ENCODE assay signal across 2 cellular contexts in the genomic region with DNA sequence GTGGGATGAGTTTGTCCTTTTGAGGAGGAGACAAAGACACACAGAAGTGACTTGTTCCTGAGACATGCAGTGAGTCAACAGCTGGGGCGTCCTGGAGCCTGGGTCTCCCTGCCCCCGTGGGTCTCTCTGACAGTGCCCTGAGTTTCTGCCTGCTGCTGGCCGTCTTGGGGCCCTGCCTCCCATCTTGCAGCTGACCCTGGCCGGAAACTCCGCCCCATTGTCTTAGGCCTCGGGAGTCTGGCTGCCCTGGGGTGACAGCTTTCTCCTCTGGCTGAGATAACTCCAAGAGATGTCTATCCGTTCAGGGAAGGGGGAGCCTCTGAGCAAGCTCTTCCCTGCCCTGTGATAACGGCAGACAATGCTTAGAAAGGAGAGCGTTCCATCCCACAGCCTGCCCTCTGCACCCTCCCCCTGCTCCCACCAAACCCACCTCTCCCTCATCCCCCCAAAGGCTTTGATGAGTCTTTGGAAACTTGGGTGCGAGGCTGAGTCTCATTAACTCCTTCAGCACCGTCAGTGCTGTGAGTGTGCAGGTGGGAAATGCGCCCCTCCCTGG.
TF ChIP-seq lines count a peak whose summit lies in the region.

No MANE protein-coding gene starts in this region.

TF ChIP-seq in H1, 55 proteins besides CTCF, POLR2A, EP300 and RAD21:
- TF ChIP-seq SIN3A (conservative IDR thresholded peaks at IDR 0.05 in 1 of 2, IDR thresholded peaks at IDR 0.05 in 1 of 2; ENCODE audit: low read depth in 1 of 2, low read length in 2 of 2) (peak; percentile 56 to 76; a peak in 1 of 4 replicates), CHD2 (IDR thresholded peaks at IDR 0.05; ENCODE audit: low read length) (no peak), SUZ12 (IDR thresholded peaks at IDR 0.05; ENCODE audit: low read length) (no peak), EGR1 (IDR thresholded peaks at IDR 0.05; ENCODE audit: borderline replicate concordance, low read depth, low read length) (no peak), POU5F1 (IDR thresholded peaks at IDR 0.05; ENCODE audit: low read depth, low read length) (no peak), TBP (IDR thresholded peaks at IDR 0.05; ENCODE audit: low read depth, low read length) (no peak), YY1 (IDR thresholded peaks at IDR 0.05; ENCODE audit: low read depth, low read length) (0 out of 2 replicates have a peak, but pooled peaks have one; percentile 21), HDAC2 (IDR thresholded peaks at IDR 0.05; ENCODE audit: borderline replicate concordance in 1 of 2, low read depth in 2 of 2, low read length in 2 of 2) (peak in 1 of 2 experiments; percentile 48; a peak in 1 of 4 replicates), KDM1A (IDR thresholded peaks at IDR 0.05; ENCODE audit: borderline replicate concordance, low read length) (peak; percentile 74), CTBP2 (IDR thresholded peaks at IDR 0.05; ENCODE audit: borderline replicate concordance, insufficient read depth, insufficient read length, low read length) (peak; percentile 41), TAF1 (IDR thresholded peaks at IDR 0.05; ENCODE audit: low read depth, low read length) (0 out of 2 replicates have a peak, but pooled peaks have one; percentile 43), NANOG (IDR thresholded peaks at IDR 0.05; ENCODE audit: insufficient read depth, low read depth, low read length, poor library complexity, severe bottlenecking) (no peak), SP1 (IDR thresholded peaks at IDR 0.05; ENCODE audit: low read depth, low read length) (0 out of 2 replicates have a peak, but pooled peaks have one; percentile 13), GTF2F1 (IDR thresholded peaks at IDR 0.05; ENCODE audit: borderline replicate concordance, low read depth, low read length) (no peak)
- TF ChIP-seq, protein P1, sequence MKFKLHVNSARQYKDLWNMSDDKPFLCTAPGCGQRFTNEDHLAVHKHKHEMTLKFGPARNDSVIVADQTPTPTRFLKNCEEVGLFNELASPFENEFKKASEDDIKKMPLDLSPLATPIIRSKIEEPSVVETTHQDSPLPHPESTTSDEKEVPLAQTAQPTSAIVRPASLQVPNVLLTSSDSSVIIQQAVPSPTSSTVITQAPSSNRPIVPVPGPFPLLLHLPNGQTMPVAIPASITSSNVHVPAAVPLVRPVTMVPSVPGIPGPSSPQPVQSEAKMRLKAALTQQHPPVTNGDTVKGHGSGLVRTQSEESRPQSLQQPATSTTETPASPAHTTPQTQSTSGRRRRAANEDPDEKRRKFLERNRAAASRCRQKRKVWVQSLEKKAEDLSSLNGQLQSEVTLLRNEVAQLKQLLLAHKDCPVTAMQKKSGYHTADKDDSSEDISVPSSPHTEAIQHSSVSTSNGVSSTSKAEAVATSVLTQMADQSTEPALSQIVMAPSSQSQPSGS (IDR thresholded peaks at IDR 0.05; ENCODE audit: low read length): no peak
- TF ChIP-seq, protein P2, sequence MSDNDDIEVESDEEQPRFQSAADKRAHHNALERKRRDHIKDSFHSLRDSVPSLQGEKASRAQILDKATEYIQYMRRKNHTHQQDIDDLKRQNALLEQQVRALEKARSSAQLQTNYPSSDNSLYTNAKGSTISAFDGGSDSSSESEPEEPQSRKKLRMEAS (IDR thresholded peaks at IDR 0.05): no peak
- TF ChIP-seq, protein P3, sequence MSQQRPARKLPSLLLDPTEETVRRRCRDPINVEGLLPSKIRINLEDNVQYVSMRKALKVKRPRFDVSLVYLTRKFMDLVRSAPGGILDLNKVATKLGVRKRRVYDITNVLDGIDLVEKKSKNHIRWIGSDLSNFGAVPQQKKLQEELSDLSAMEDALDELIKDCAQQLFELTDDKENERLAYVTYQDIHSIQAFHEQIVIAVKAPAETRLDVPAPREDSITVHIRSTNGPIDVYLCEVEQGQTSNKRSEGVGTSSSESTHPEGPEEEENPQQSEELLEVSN (IDR thresholded peaks at IDR 0.05): no peak

TF ChIP-seq in HepG2, 621 proteins besides CTCF, POLR2A, EP300 and RAD21:
- TF ChIP-seq ZNF652 (CRISPR knock-in tag; IDR thresholded peaks at IDR 0.05; ENCODE audit: borderline replicate concordance, low read depth): 0 out of 2 replicates have a peak, but pooled peaks have one; percentile 12
- no peak for TF ChIP-seq ZNF557 (CRISPR knock-in tag; IDR thresholded peaks at IDR 0.05)
- TF ChIP-seq, protein P4, sequence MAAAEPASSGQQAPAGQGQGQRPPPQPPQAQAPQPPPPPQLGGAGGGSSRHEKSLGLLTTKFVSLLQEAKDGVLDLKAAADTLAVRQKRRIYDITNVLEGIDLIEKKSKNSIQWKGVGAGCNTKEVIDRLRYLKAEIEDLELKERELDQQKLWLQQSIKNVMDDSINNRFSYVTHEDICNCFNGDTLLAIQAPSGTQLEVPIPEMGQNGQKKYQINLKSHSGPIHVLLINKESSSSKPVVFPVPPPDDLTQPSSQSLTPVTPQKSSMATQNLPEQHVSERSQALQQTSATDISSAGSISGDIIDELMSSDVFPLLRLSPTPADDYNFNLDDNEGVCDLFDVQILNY (CRISPR knock-in tag; conservative IDR thresholded peaks at IDR 0.05): no peak
- TF ChIP-seq CEBPG (CRISPR knock-in tag; IDR thresholded peaks at IDR 0.05): no peak
